In genomic region chr18:63155169-63155852, GRCh38 we compare ENCODE assay signal across 8 cellular contexts.
DNase-seq lines count a peak whose midpoint lies in the region; ATAC-seq and TF ChIP-seq lines count a peak whose summit lies in the region.

No MANE protein-coding gene starts in this region.

- H3K9me3 ChIP-seq in BLaER1 treated with 17β-estradiol and CSF1 and Interleukin-3, amounts not matched to agents 10 nM and 100 nM (replicated peaks in 1 of 11): peaks cover 0 to 9% (median 0%) of the 10 kb centered on the region in 11 experiments; a peak in 4 of 22 replicates
- H3K9me3 ChIP-seq in esophagus (ENCODE audit: control insufficient read depth in 2 of 2, insufficient read depth in 1 of 2, low read depth in 1 of 2, low read length in 1 of 2) (no peaks in the 10 kb centered on the region), neutrophil (no peaks in the 10 kb centered on the region), testis (no peaks in the 10 kb centered on the region)

- H3K4me2 ChIP-seq in BLaER1 treated with 17β-estradiol and CSF1 and Interleukin-3, amounts not matched to agents 10 nM and 100 nM: peak overlapping the region; percentile 25 to 79 (median 50)

- H3K4me1 ChIP-seq in BLaER1 treated with 17β-estradiol and CSF1 and Interleukin-3, amounts not matched to agents 10 nM and 100 nM: peaks cover 41 to 82% (median 59%) of the 10 kb centered on the region in 10 experiments
- H3K4me1 ChIP-seq in esophagus (ENCODE audit: control insufficient read depth in 2 of 2, insufficient read depth in 2 of 2, low read length in 1 of 2) (peaks cover 0 to 19% of the 10 kb centered on the region in 2 donors), neutrophil (ENCODE audit: control insufficient read depth in 1 of 2, insufficient read depth in 1 of 2, low read depth in 1 of 2, low read length in 1 of 2) (peaks cover 6 to 8% of the 10 kb centered on the region in 2 experiments), testis (peaks cover 15% of the 10 kb centered on the region)

- intact Hi-C loops in testis (cut with DNase I; ENCODE audit: low total_unique reads): no loop called here

- TF ChIP-seq CTCF in neutrophil (IDR thresholded peaks at IDR 0.05): peak; percentile 81
- TF ChIP-seq CTCF in testis (IDR thresholded peaks at IDR 0.05): peak in 2 of 3 experiments; percentile 39 to 46

- DNase-seq in NCI-H69 (lab: John Stamatoyannopoulos, UW) (peak; percentile 99), testis (peak; percentile 77)
- peak; percentile 54 for DNase-seq in activated CD8-positive, alpha-beta memory T cell treated with anti-CD3 and anti-CD28 coated beads, Interleukin-2, amount 50 U/mL, for 24 hours (ENCODE audit: extremely low read depth)

- peak overlapping the region in 6 of 11 experiments; percentile 2 to 45 (median 26); a peak in 6 of 22 replicates for H3K27ac ChIP-seq in BLaER1 treated with 17β-estradiol and CSF1 and Interleukin-3, amounts not matched to agents 10 nM and 100 nM
- peak overlapping the region; percentile 24 to 66 for H3K27ac ChIP-seq in esophagus (ENCODE audit: low read depth in 2 of 2, low read length in 1 of 2)
- H3K27ac ChIP-seq in neutrophil: no peak overlapping the region
- H3K27ac ChIP-seq in testis: no peak overlapping the region

- peak overlapping the region in 1 of 11 experiments; percentile 54; a peak in 2 of 22 replicates for H3K9ac ChIP-seq in BLaER1 treated with 17β-estradiol and CSF1 and Interleukin-3, amounts not matched to agents 10 nM and 100 nM

- H3K4me3 ChIP-seq in BLaER1 treated with 17β-estradiol and CSF1 and Interleukin-3, amounts not matched to agents 10 nM and 100 nM: no peak overlapping the region
- H3K4me3 ChIP-seq in esophagus (ENCODE audit: low read depth in 1 of 2, low read length in 2 of 2) (peak overlapping the region; percentile 38 to 41), neutrophil (ENCODE audit: low read depth in 1 of 2, low read length in 1 of 2) (peak overlapping the region in 1 of 2 experiments; percentile 35), testis (no peak overlapping the region)

- peaks cover 0 to 5% (median 0%) of the 10 kb centered on the region in 11 experiments; a peak in 2 of 22 replicates for H4K20me1 ChIP-seq in BLaER1 treated with 17β-estradiol and CSF1 and Interleukin-3, amounts not matched to agents 10 nM and 100 nM

- TF ChIP-seq POLR2A in testis (IDR thresholded peaks at IDR 0.05): no peak

- 26 to 36% methylated on average over 22 to 23 of the region's 23 CpGs for WGBS in esophagus, 2 donors
- WGBS in testis, 2 donors: 50 to 54% methylated on average over 21 to 23 of the region's 23 CpGs

- H3K36me3 ChIP-seq in BLaER1 treated with 17β-estradiol and CSF1 and Interleukin-3, amounts not matched to agents 10 nM and 100 nM: peaks cover 0 to 31% (median 5%) of the 10 kb centered on the region in 11 experiments; a peak in 11 of 22 replicates
- H3K36me3 ChIP-seq in esophagus (ENCODE audit: control insufficient read depth in 2 of 2, insufficient read depth in 2 of 2, low read length in 1 of 2) (no peaks in the 10 kb centered on the region), neutrophil (no peaks in the 10 kb centered on the region), testis (ENCODE audit: low read depth, missing control alignments) (no peaks in the 10 kb centered on the region)

- ATAC-seq in GM19328 (IDR thresholded peaks at IDR 0.05; ENCODE audit: unreplicated experiment) (peak; percentile 39), HG03457 (IDR thresholded peaks at IDR 0.05; ENCODE audit: unreplicated experiment) (peak; percentile 27)

- H3K27me3 ChIP-seq in BLaER1 treated with 17β-estradiol and CSF1 and Interleukin-3, amounts not matched to agents 10 nM and 100 nM: no peaks in the 10 kb centered on the region
- H3K27me3 ChIP-seq in esophagus (ENCODE audit: control insufficient read depth in 1 of 2, insufficient read depth in 2 of 2, low read length in 2 of 2): no peaks in the 10 kb centered on the region
- no peaks in the 10 kb centered on the region for H3K27me3 ChIP-seq in neutrophil
- no peaks in the 10 kb centered on the region for H3K27me3 ChIP-seq in testis

Comparison
In these comparisons a context has a peak if more than half of its experiments do, and no peak if none do; other contexts are left out.
1. H3K27ac ChIP-seq: peak in BLaER1 treated with 17β-estradiol and CSF1 and Interleukin-3, amounts not matched to agents 10 nM and 100 nM (6 of 11) and esophagus (2 of 2); none in neutrophil (single experiment) and testis (0 of 2).
2. H3K4me3 ChIP-seq: peak in esophagus (2 of 2); none in BLaER1 treated with 17β-estradiol and CSF1 and Interleukin-3, amounts not matched to agents 10 nM and 100 nM (0 of 10) and testis (0 of 2).
3. Peak in every context shown above with its lines, with median percentiles within 50 percentile points of each other: DNase-seq.